ENCODE assay signal across 9 cellular contexts in the genomic region with DNA sequence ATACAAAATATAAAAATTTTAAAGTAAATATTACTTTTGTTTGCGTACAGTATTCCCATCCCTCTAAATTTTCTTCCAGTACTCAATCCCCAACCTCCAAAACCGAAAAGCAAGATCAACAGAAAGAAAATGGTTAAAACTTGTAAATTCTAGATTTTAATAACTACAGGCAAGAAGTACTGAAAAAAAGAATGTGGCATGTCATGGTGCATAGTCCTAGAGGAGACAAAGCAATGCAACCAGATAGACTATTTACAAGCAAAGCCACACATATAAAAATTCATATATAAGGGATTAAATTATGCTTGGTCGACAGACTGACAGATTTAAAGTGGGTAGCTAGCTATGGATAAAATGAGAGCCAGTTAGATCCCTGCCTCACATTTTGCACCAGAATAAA. TPM values are rescaled to one million over a fixed set of nuclear protein-coding genes. Genes with fewer than 3 reads are reported as not detected.
DNase-seq lines count a peak whose midpoint lies in the region; ATAC-seq and TF ChIP-seq lines count a peak whose summit lies in the region.
"Had no signal": no experiment of that assay in that cellular context is flagged by ENCODE, and none has a peak within 500 bp of the region (broad histone marks: within the 10 kb centered on the region; RNA-seq: fewer than 3 reads in every experiment).

No MANE protein-coding gene starts in this region.

- intact Hi-C loops in activated CD4-positive, alpha-beta memory T cell treated with anti-CD3 and anti-CD28 coated beads for 36 hours (cut with micrococcal nuclease) = loop anchor here (5.0 kb wide), 2 partner anchors 167 to 1782 kb away; a partner anchor contains a TSS
- intact Hi-C loops in natural killer cell (cut with micrococcal nuclease) = no loop called here

- ATAC-seq in natural killer cell (no peak), HG03108 (IDR thresholded peaks at IDR 0.05; ENCODE audit: unreplicated experiment) (no peak), HG03439 (IDR thresholded peaks at IDR 0.05; ENCODE audit: unreplicated experiment) (no peak)

- H3K9me3 Mint-ChIP-seq in activated CD4-positive, alpha-beta memory T cell treated with anti-CD3 and anti-CD28 coated beads for 36 hours = no peaks in the 10 kb centered on the region
- no peaks in the 10 kb centered on the region for H3K9me3 Mint-ChIP-seq in natural killer cell

- CTCF ChIA-PET in activated CD4-positive, alpha-beta memory T cell treated with anti-CD3 and anti-CD28 coated beads for 36 hours (lab: Charles Lee) = interaction anchor here (0.5 to 9.0 kb wide), 6 partner anchors 12 to 142 kb away, joined by 3 to 87 read pairs (median 4); a partner anchor contains a TSS

- peaks cover 15% of the 10 kb centered on the region for H3K36me3 Mint-ChIP-seq in activated CD4-positive, alpha-beta memory T cell treated with anti-CD3 and anti-CD28 coated beads for 36 hours
- no peaks in the 10 kb centered on the region for H3K36me3 Mint-ChIP-seq in natural killer cell

- POLR2A ChIA-PET in activated CD4-positive, alpha-beta memory T cell treated with anti-CD3 and anti-CD28 coated beads for 36 hours (lab: Charles Lee) = interaction anchor here (1.0 to 16.3 kb wide), 12 partner anchors 10 to 1862 kb away, joined by 3 to 675 read pairs (median 16); a partner anchor contains a TSS

- TF ChIP-seq CTCF in LNCaP clone FGC (IDR thresholded peaks at IDR 0.05; ENCODE audit: control insufficient read depth, extremely low read depth, insufficient read depth) = no peak
- TF ChIP-seq CTCF in natural killer cell (IDR thresholded peaks at IDR 0.05) = no peak
- TF ChIP-seq CTCF in GM20000 (IDR thresholded peaks at IDR 0.05; ENCODE audit: extremely low read depth, missing control alignments) = no peak

- H3K4me3 ChIP-seq in LNCaP clone FGC (ENCODE audit: low read depth, low read length) = peak overlapping the region; percentile 68; the same call in 1 of the 2 replicates

- peak overlapping the region; percentile 83 for H3K4me3 Mint-ChIP-seq in activated CD4-positive, alpha-beta memory T cell treated with anti-CD3 and anti-CD28 coated beads for 36 hours
- H3K4me3 Mint-ChIP-seq in natural killer cell = peak overlapping the region; percentile 13

- DNase-seq in NCI-H82 treated with DMSO at 0.1 percent for 48 hours (lab: John Stamatoyannopoulos, UW; ENCODE audit: unreplicated experiment) (peak; percentile 80), NCI-H82 (lab: John Stamatoyannopoulos, UW) (no peak), LNCaP clone FGC (ENCODE audit: low read depth) (no peak), natural killer cell (no peak), GM20000 (ENCODE audit: low spot score) (no peak)
- DNase-seq in activated CD4-positive, alpha-beta memory T cell treated with anti-CD3 and anti-CD28 coated beads for 36 hours = no peak
- DNase-seq: foreskin fibroblast had no signal

- peak overlapping the region; percentile 99 for H3K27ac Mint-ChIP-seq in activated CD4-positive, alpha-beta memory T cell treated with anti-CD3 and anti-CD28 coated beads for 36 hours
- H3K27ac Mint-ChIP-seq in natural killer cell = peak overlapping the region in 1 of 2 donors; percentile 99

- H3K27me3 Mint-ChIP-seq in activated CD4-positive, alpha-beta memory T cell treated with anti-CD3 and anti-CD28 coated beads for 36 hours = peaks cover 17% of the 10 kb centered on the region
- peaks cover 0 to 2% of the 10 kb centered on the region in 2 donors for H3K27me3 Mint-ChIP-seq in natural killer cell (ENCODE audit: low read depth in 2 of 2)

- H3K4me1 Mint-ChIP-seq in activated CD4-positive, alpha-beta memory T cell treated with anti-CD3 and anti-CD28 coated beads for 36 hours (ENCODE audit: low read depth) = peaks cover 58% of the 10 kb centered on the region
- H3K4me1 Mint-ChIP-seq in natural killer cell = peaks cover 60 to 65% of the 10 kb centered on the region in 2 donors

RNA-seq across cellular contexts. Expression of a gene that starts 56.5 kb away (rescaled TPM):
- 1 to 10 TPM; 1.0 to 1.4 TPM for total RNA-seq in activated CD4-positive, alpha-beta memory T cell treated with anti-CD3 and anti-CD28 coated beads for 36 hours
- total RNA-seq in natural killer cell = 1 to 10 TPM; 1.5 to 2.3 (median 1.8) TPM
